20 cellular contexts compared by ENCODE assay signal in genomic region chr13:81106348-81106747, GRCh38.
DNase-seq lines count a peak whose midpoint lies in the region; ATAC-seq, FAIRE-seq and TF ChIP-seq lines count a peak whose summit lies in the region.
"Had no signal": no experiment of that assay in that cellular context is flagged by ENCODE, and none has a peak within 500 bp of the region (broad histone marks: within the 10 kb centered on the region; RNA-seq: fewer than 3 reads in every experiment).

No MANE protein-coding gene starts in this region.

- intact Hi-C loops in HepG2 (cut with micrococcal nuclease; ENCODE audit: unreplicated experiment), result no loop called here
- intact Hi-C loops in transverse colon (cut with DNase I; ENCODE audit: low total_unique reads), result no loop called here

- no peaks in the 10 kb centered on the region for H3K79me2 ChIP-seq in HepG2 (ENCODE audit: insufficient read depth, low read length)

- peak in 1 of 2 experiments; percentile 81; a peak in 2 of 4 replicates for TF ChIP-seq EP300 in HepG2 (IDR thresholded peaks at IDR 0.05; ENCODE audit: low read depth in 2 of 2, low read length in 2 of 2)
- TF ChIP-seq EP300 in HepG2 (CRISPR knock-in tag; IDR thresholded peaks at IDR 0.05; ENCODE audit: borderline replicate concordance), result no peak
- no peak for TF ChIP-seq EP300 in transverse colon (IDR thresholded peaks at IDR 0.05; ENCODE audit: low read depth)

- 0% methylated on average over 7 of the region's 7 CpGs for WGBS in HepG2 (ENCODE audit: low lambda C conversion rate)
- WGBS in transverse colon (ENCODE audit: low coverage in 1 of 2), 2 donors, result 40 to 43% methylated on average over 2 to 7 of the region's 7 CpGs

- H3K9ac ChIP-seq in HepG2 (ENCODE audit: insufficient read depth, low read depth, low read length), result no peak overlapping the region
- H3K9ac ChIP-seq: GM23248 had no signal

- DNase-seq in HuH-7 (ENCODE audit: low spot score) (peak; percentile 59), UCSD-AML1 (lab: John Stamatoyannopoulos, UW; ENCODE audit: unreplicated experiment) (peak; percentile 4), HepG2 (ENCODE audit: low spot score) (peak; percentile 72), transverse colon (peak; percentile 8), COLO668 (lab: John Stamatoyannopoulos, UW; ENCODE audit: unreplicated experiment) (no peak), middle frontal gyrus (ENCODE audit: extremely low spot score, low spot score) (no peak)
- DNase-seq: GM23248, H7, Kasumi-1, NCI-H1092 treated with DMSO at 0.1 percent for 48 hours, NCI-H1436, NCI-H2029, NCI-H446, NCI-H524 treated with DMSO at 0.1 percent for 48 hours, Right ventricle myocardium superior, RPMI8226 had no signal

- H3K4me3 ChIP-seq in HepG2 (replicated peaks in 1 of 3; ENCODE audit: insufficient read depth in 1 of 3, low read depth in 2 of 3, low read length in 3 of 3), result peak overlapping the region in 1 of 3 experiments; percentile 19; a peak in 1 of 6 replicates
- no peak overlapping the region for H3K4me3 ChIP-seq in transverse colon
- H3K4me3 ChIP-seq: GM23248, SJSA1 had no signal

- no peaks in the 10 kb centered on the region for H3K9me3 ChIP-seq in HepG2 (ENCODE audit: low read length)
- no peaks in the 10 kb centered on the region for H3K9me3 ChIP-seq in transverse colon
- H3K9me3 ChIP-seq: SJSA1 had no signal

- no TSS peak for BruUV-seq in HepG2 (replicated peaks; lab: Mats Ljungman, UMichigan)

- H4K20me1 ChIP-seq in HepG2 (ENCODE audit: insufficient read depth, low read length), result no peaks in the 10 kb centered on the region

- TF ChIP-seq POLR2A in HepG2 (IDR thresholded peaks at IDR 0.05; ENCODE audit: insufficient read depth in 1 of 2, low read depth in 2 of 2, low read length in 2 of 2), result no peak
- TF ChIP-seq POLR2A in transverse colon (IDR thresholded peaks at IDR 0.05), result no peak

- H3K4me2 ChIP-seq in HepG2 (ENCODE audit: low read depth, low read length), result peak overlapping the region; percentile 53

- TF ChIP-seq CTCF in HepG2 (CRISPR knock-in tag; IDR thresholded peaks at IDR 0.05) (no peak), transverse colon (IDR thresholded peaks at IDR 0.05) (no peak)

- H2AFZ ChIP-seq in HepG2 (ENCODE audit: low read length), result no peak overlapping the region
- H2AFZ ChIP-seq: GM23248 had no signal

- in situ Hi-C loops in HepG2 (cut with HindIII; ENCODE audit: extremely low pct_ligation_motif_present, low pct_unique_long_range_greater_than_20kb) (no loop called here), transverse colon (cut with MboI; ENCODE audit: low pct_ligation_motif_present in 1 of 4, low pct_unique_long_range_greater_than_20kb in 1 of 4, low sequenced_read_pairs in 3 of 4) (no loop called here)

- peak overlapping the region; percentile 34 for H3K27ac ChIP-seq in HepG2 (ENCODE audit: extremely low read length, insufficient read depth, low read length)
- H3K27ac ChIP-seq in transverse colon, result no peak overlapping the region
- H3K27ac ChIP-seq: GM23248, SJSA1 had no signal

- H3K36me3 ChIP-seq in HepG2 (replicated peaks in 1 of 2; ENCODE audit: control insufficient read depth in 1 of 2, insufficient read depth in 2 of 2, low read length in 2 of 2) (no peaks in the 10 kb centered on the region), transverse colon (no peaks in the 10 kb centered on the region)
- H3K36me3 ChIP-seq: SJSA1 had no signal

- no peak for TF ChIP-seq RAD21 in HepG2 (CRISPR knock-in tag; IDR thresholded peaks at IDR 0.05)

- H3K27me3 ChIP-seq in HepG2 (ENCODE audit: control insufficient read depth in 1 of 2, insufficient read depth in 2 of 2, low read length in 2 of 2) (no peaks in the 10 kb centered on the region), transverse colon (no peaks in the 10 kb centered on the region)

- CTCF ChIA-PET in HepG2 (lab: Yijun Ruan, JAX; ENCODE audit: low intra/inter-chr PET ratio, low total read pairs), result no interaction called here

- ATAC-seq in HepG2 (peak; percentile 96), GM21737 (IDR thresholded peaks at IDR 0.05; ENCODE audit: unreplicated experiment) (no peak)

- POLR2A ChIA-PET in HepG2 (lab: Yijun Ruan, JAX), result no interaction called here

- H3K4me1 ChIP-seq in HepG2 (ENCODE audit: insufficient read depth, low read length) (peaks cover 19% of the 10 kb centered on the region), transverse colon (peaks cover 0 to 12% (median 0%) of the 10 kb centered on the region in 4 donors)
- H3K4me1 ChIP-seq: SJSA1 had no signal

- FAIRE-seq in HepG2 (lab: Jason Lieb, UNC), result peak; percentile 69
- FAIRE-seq: D721Med, GM19239 had no signal

TF ChIP-seq in HepG2, 621 proteins besides CTCF, POLR2A, EP300 and RAD21 (continues in another document):
- no peak for TF ChIP-seq HMGA1 (CRISPR knock-in tag; conservative IDR thresholded peaks at IDR 0.05)
- TF ChIP-seq E2F5 (CRISPR knock-in tag; conservative IDR thresholded peaks at IDR 0.05), result no peak
- no peak for TF ChIP-seq ZFP82 (CRISPR knock-in tag; IDR thresholded peaks at IDR 0.05; ENCODE audit: borderline replicate concordance)
- TF ChIP-seq TBX3 (IDR thresholded peaks at IDR 0.05; ENCODE audit: borderline replicate concordance), result no peak
- TF ChIP-seq SOX13 (IDR thresholded peaks at IDR 0.05), result no peak
- TF ChIP-seq SOX13 (CRISPR knock-in tag; conservative IDR thresholded peaks at IDR 0.05 in 1 of 2, IDR thresholded peaks at IDR 0.05 in 1 of 2), result peak in 1 of 2 experiments; percentile 50; a peak in 2 of 4 replicates
- no peak for TF ChIP-seq HOXA7 (CRISPR knock-in tag; IDR thresholded peaks at IDR 0.05)
- TF ChIP-seq SYNCRIP (IDR thresholded peaks at IDR 0.05; ENCODE audit: insufficient read depth, low read depth, low read length), result no peak
- TF ChIP-seq RFX1 (IDR thresholded peaks at IDR 0.05), result no peak
- no peak for TF ChIP-seq KLF13 (CRISPR knock-in tag; IDR thresholded peaks at IDR 0.05)
- no peak for TF ChIP-seq E2F2 (CRISPR knock-in tag; IDR thresholded peaks at IDR 0.05; ENCODE audit: borderline replicate concordance)
- no peak for TF ChIP-seq FOXK2 (IDR thresholded peaks at IDR 0.05)
- peak; percentile 60 for TF ChIP-seq ZMYM4 (CRISPR knock-in tag; IDR thresholded peaks at IDR 0.05)
- TF ChIP-seq ZC3H13 (CRISPR knock-in tag; IDR thresholded peaks at IDR 0.05), result no peak
- TF ChIP-seq SIN3B (IDR thresholded peaks at IDR 0.05; ENCODE audit: low read length), result no peak
- no peak for TF ChIP-seq ZNF451 (CRISPR knock-in tag; IDR thresholded peaks at IDR 0.05)
- no peak for TF ChIP-seq ZNF841 (CRISPR knock-in tag; IDR thresholded peaks at IDR 0.05; ENCODE audit: borderline replicate concordance)
- no peak for TF ChIP-seq ZNF569 (CRISPR knock-in tag; IDR thresholded peaks at IDR 0.05; ENCODE audit: borderline replicate concordance)
- TF ChIP-seq ATF7 (IDR thresholded peaks at IDR 0.05), result no peak
- TF ChIP-seq ATF7 (CRISPR knock-in tag; IDR thresholded peaks at IDR 0.05), result no peak
- no peak for TF ChIP-seq CREBL2 (CRISPR knock-in tag; IDR thresholded peaks at IDR 0.05; ENCODE audit: borderline replicate concordance)
- TF ChIP-seq RFXANK (CRISPR knock-in tag; IDR thresholded peaks at IDR 0.05), result no peak
- TF ChIP-seq KDM2A (CRISPR knock-in tag; IDR thresholded peaks at IDR 0.05; ENCODE audit: borderline replicate concordance, low read depth), result no peak
- peak; percentile 43; the same call in 1 of the 2 replicates for TF ChIP-seq KAT8 (CRISPR knock-in tag; IDR thresholded peaks at IDR 0.05)
- TF ChIP-seq RARG (CRISPR knock-in tag; IDR thresholded peaks at IDR 0.05; ENCODE audit: low read depth), result no peak
- TF ChIP-seq MEIS1 (CRISPR knock-in tag; IDR thresholded peaks at IDR 0.05; ENCODE audit: borderline replicate concordance), result no peak
- no peak for TF ChIP-seq ZKSCAN5 (CRISPR knock-in tag; IDR thresholded peaks at IDR 0.05)
- TF ChIP-seq ZNF468 (CRISPR knock-in tag; IDR thresholded peaks at IDR 0.05), result no peak
- no peak for TF ChIP-seq ZFP36L1 (CRISPR knock-in tag; IDR thresholded peaks at IDR 0.05)
- TF ChIP-seq SRY (CRISPR knock-in tag; IDR thresholded peaks at IDR 0.05), result no peak
- no peak for TF ChIP-seq ZNF674 (CRISPR knock-in tag; IDR thresholded peaks at IDR 0.05; ENCODE audit: low read depth)
- TF ChIP-seq ZNF143 (CRISPR knock-in tag; IDR thresholded peaks at IDR 0.05), result peak; percentile 63
- peak; percentile 67; the same call in 1 of the 2 replicates for TF ChIP-seq HHEX (CRISPR knock-in tag; IDR thresholded peaks at IDR 0.05)
- no peak for TF ChIP-seq ZNF460 (CRISPR knock-in tag; IDR thresholded peaks at IDR 0.05; ENCODE audit: borderline replicate concordance)
- no peak for TF ChIP-seq ZNF749 (CRISPR knock-in tag; IDR thresholded peaks at IDR 0.05; ENCODE audit: borderline replicate concordance)
- no peak for TF ChIP-seq XBP1 (CRISPR knock-in tag; IDR thresholded peaks at IDR 0.05)
- TF ChIP-seq PITX1 (CRISPR knock-in tag; IDR thresholded peaks at IDR 0.05), result no peak; the same call in 1 of the 2 replicates
- peak; percentile 69; the same call in 1 of the 2 replicates for TF ChIP-seq RXRA (CRISPR knock-in tag; IDR thresholded peaks at IDR 0.05)

Comparison
In these comparisons a context has a peak if more than half of its experiments do, and no peak if none do; other contexts are left out.
1. DNase-seq: peak in HuH-7 (single experiment), UCSD-AML1 (single experiment), HepG2 (single experiment) and transverse colon (single experiment); none in COLO668 (single experiment) and middle frontal gyrus (single experiment).